Comparison of ENCODE assay signal across 29 cellular contexts in the genomic region with DNA sequence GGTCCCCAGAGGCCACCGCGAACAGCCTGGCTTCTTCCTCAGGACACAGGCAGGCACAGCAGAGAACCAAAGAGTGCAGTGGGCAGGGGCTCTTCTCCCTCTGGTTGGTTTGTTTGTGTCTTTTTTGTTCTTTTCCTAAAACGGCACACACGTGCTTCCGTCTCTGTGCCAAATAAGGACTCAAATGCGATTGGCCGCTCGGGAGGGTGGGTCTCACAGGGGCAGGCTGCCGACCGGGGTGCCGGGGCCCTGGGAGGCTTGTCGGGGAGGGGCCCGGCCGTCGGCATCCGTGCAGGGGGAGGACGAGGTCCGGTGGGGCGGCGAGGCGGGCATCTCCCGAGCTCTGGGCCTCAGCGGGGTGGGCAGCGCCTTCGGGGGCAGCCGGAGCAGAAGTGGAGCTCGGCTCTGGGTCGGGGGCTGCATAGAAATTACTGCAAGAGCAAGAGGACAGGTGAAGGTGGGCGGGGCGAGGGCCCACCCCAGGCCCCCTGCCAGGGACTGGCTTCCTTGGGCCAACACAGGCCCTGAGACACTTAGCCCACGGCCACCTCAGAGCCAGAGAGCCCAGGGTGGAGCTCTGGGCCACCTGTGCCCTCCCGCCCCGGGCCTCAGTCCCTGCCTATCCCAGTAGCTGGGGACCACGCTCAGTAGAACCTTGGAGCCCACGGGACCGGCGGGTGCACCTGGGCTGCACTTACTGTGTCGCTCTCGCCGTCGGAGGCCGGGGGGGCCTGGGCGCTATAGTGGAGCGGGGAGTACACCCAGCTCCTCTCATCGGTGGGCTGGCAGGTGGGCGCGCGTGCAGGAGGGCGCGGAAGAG. TPM values are rescaled to one million over a fixed set of nuclear protein-coding genes. Genes with fewer than 3 reads are reported as not detected.
A peak's percentile ranks its signal among the peaks of the same experiment; 100 is the strongest.
DNase-seq lines count a peak whose midpoint lies in the region; ATAC-seq, FAIRE-seq and TF ChIP-seq lines count a peak whose summit lies in the region.
"Had no signal": no experiment of that assay in that cellular context is flagged by ENCODE, and none has a peak within 500 bp of the region (broad histone marks: within the 10 kb centered on the region; RNA-seq: fewer than 3 reads in every experiment).

No MANE protein-coding gene starts in this region.

- no peak for DNase-seq in activated naive CD4-positive, alpha-beta T cell treated with anti-CD3 and anti-CD28 coated beads, Interleukin-2, amount 50 U/mL, for 72 hours (ENCODE audit: low spot score in 2 of 2)
- no peak for DNase-seq in activated naive CD4-positive, alpha-beta T cell treated with Interleukin-2 at 50 U/mL for 16 hours
- DNase-seq in frontal cortex (ENCODE audit: low spot score in 2 of 2) (peak; percentile 58 to 71), ovary (peak; percentile 84 to 90 (median 88)), GM12891 (ENCODE audit: insufficient read length, low spot score) (no peak), HepG2 (ENCODE audit: low spot score) (no peak)
- DNase-seq: activated gamma-delta T cell; activated T-cell treated with anti-CD3 and anti-CD28 coated beads, Interleukin-2, amount 50 U/mL, for 24 hours; body of pancreas; COR-L47; heart left ventricle; Kasumi-1; lower lobe of right lung; natural killer cell; NCI-H1417; NCI-H2081 treated with DMSO at 0.1 percent for 48 hours; NCI-H345; NCI-H69; SHP77; small intestine; T-helper 2 cell; trophoblast cell had no signal

- H3K4me2 ChIP-seq in HepG2 (ENCODE audit: low read depth, low read length): no peak overlapping the region

- FAIRE-seq in frontal cortex (lab: Jason Lieb, UNC) (no peak), GM12891 (lab: Jason Lieb, UNC) (no peak), HepG2 (lab: Jason Lieb, UNC) (no peak)
- FAIRE-seq: GM12878, small intestine had no signal

- H3K9me3 Mint-ChIP-seq in activated naive CD4-positive, alpha-beta T cell treated with anti-CD3 and anti-CD28 coated beads, Interleukin-2, amount 50 U/mL, for 72 hours: no peaks in the 10 kb centered on the region
- H3K9me3 Mint-ChIP-seq: activated T-cell treated with anti-CD3 and anti-CD28 coated beads, Interleukin-2, amount 50 U/mL, for 24 hours; natural killer cell had no signal

- H3K27ac ChIP-seq in ovary (peak overlapping the region; percentile 85 to 96), HepG2 (ENCODE audit: extremely low read length, insufficient read depth, low read length) (no peak overlapping the region)
- H3K27ac ChIP-seq: 22Rv1, body of pancreas, C4-2B, heart left ventricle, lower lobe of right lung had no signal

- TF ChIP-seq EP300 in ovary (IDR thresholded peaks at IDR 0.05): no peak
- no peak for TF ChIP-seq EP300 in HepG2 (IDR thresholded peaks at IDR 0.05; ENCODE audit: low read depth in 2 of 2, low read length in 2 of 2)
- no peak for TF ChIP-seq EP300 in HepG2 (CRISPR knock-in tag; IDR thresholded peaks at IDR 0.05; ENCODE audit: borderline replicate concordance)

- H3K4me1 ChIP-seq in ovary (ENCODE audit: insufficient read depth) (peaks cover 19% of the 10 kb centered on the region), HepG2 (ENCODE audit: insufficient read depth, low read length) (no peaks in the 10 kb centered on the region)
- H3K4me1 ChIP-seq: body of pancreas, HAP-1, heart left ventricle, lower lobe of right lung had no signal

- no peak overlapping the region for H2AFZ ChIP-seq in HepG2 (ENCODE audit: low read length)

- peak; percentile 35 for TF ChIP-seq POLR2A in ovary (IDR thresholded peaks at IDR 0.05)
- TF ChIP-seq POLR2A in GM12891 (IDR thresholded peaks at IDR 0.05; ENCODE audit: low read depth, low read length): no peak
- TF ChIP-seq POLR2A in HepG2 (IDR thresholded peaks at IDR 0.05; ENCODE audit: insufficient read depth in 1 of 2, low read depth in 2 of 2, low read length in 2 of 2): no peak

- H3K27ac Mint-ChIP-seq in activated naive CD4-positive, alpha-beta T cell treated with anti-CD3 and anti-CD28 coated beads, Interleukin-2, amount 50 U/mL, for 72 hours: peak overlapping the region; percentile 27 to 36
- H3K27ac Mint-ChIP-seq: activated T-cell treated with anti-CD3 and anti-CD28 coated beads, Interleukin-2, amount 50 U/mL, for 24 hours had no signal

- H3K36me3 Mint-ChIP-seq in activated naive CD4-positive, alpha-beta T cell treated with anti-CD3 and anti-CD28 coated beads, Interleukin-2, amount 50 U/mL, for 72 hours: no peaks in the 10 kb centered on the region
- H3K36me3 Mint-ChIP-seq: natural killer cell had no signal

- CTCF ChIA-PET in HepG2 (lab: Yijun Ruan, JAX; ENCODE audit: low intra/inter-chr PET ratio, low total read pairs): no interaction called here

- H4K20me1 ChIP-seq in HepG2 (ENCODE audit: insufficient read depth, low read length): no peaks in the 10 kb centered on the region

- H3K79me2 ChIP-seq in HepG2 (ENCODE audit: insufficient read depth, low read length): no peaks in the 10 kb centered on the region

- intact Hi-C loops in ovary (cut with DNase I) (no loop called here), HepG2 (cut with micrococcal nuclease; ENCODE audit: unreplicated experiment) (no loop called here)

- no peaks in the 10 kb centered on the region for H3K36me3 ChIP-seq in ovary
- H3K36me3 ChIP-seq in HepG2 (replicated peaks in 1 of 2; ENCODE audit: control insufficient read depth in 1 of 2, insufficient read depth in 2 of 2, low read length in 2 of 2): 0 out of 5 replicates have a peak, but pooled peaks cover 0 to 4% of the 10 kb centered on the region in 2 experiments
- H3K36me3 ChIP-seq: HAP-1 had no signal

- H3K9me3 ChIP-seq in ovary (no peaks in the 10 kb centered on the region), HepG2 (ENCODE audit: low read length) (no peaks in the 10 kb centered on the region)
- H3K9me3 ChIP-seq: body of pancreas, HAP-1, heart left ventricle, lower lobe of right lung had no signal

- TF ChIP-seq RAD21 in HepG2 (CRISPR knock-in tag; IDR thresholded peaks at IDR 0.05): no peak

- TF ChIP-seq CTCF in ovary (IDR thresholded peaks at IDR 0.05): peak in 1 of 3 donors; percentile 15
- TF ChIP-seq CTCF in HepG2 (CRISPR knock-in tag; IDR thresholded peaks at IDR 0.05): no peak

- 48 to 69% (median 53%) methylated on average over 47 to 50 of the region's 50 CpGs for WGBS in ovary, 3 donors
- WGBS in HepG2 (ENCODE audit: low lambda C conversion rate): 96% methylated on average over 45 of the region's 50 CpGs

- no TSS peak for BruUV-seq in HepG2 (replicated peaks; lab: Mats Ljungman, UMichigan)

- no peak overlapping the region for H3K4me3 ChIP-seq in ovary
- no peak overlapping the region for H3K4me3 ChIP-seq in HepG2 (replicated peaks in 1 of 3; ENCODE audit: insufficient read depth in 1 of 3, low read depth in 2 of 3, low read length in 3 of 3)
- H3K4me3 ChIP-seq: body of pancreas, GM12878, HAP-1, heart left ventricle, lower lobe of right lung had no signal

- no peak overlapping the region for H3K9ac ChIP-seq in HepG2 (ENCODE audit: insufficient read depth, low read depth, low read length)

- no peak for ATAC-seq in activated naive CD4-positive, alpha-beta T cell treated with anti-CD3 and anti-CD28 coated beads, Interleukin-2, amount 50 U/mL, for 72 hours
- ATAC-seq in HG03159 (IDR thresholded peaks at IDR 0.05; ENCODE audit: unreplicated experiment) (no peak), HepG2 (no peak), HG02981 (IDR thresholded peaks at IDR 0.05; ENCODE audit: unreplicated experiment) (no peak)
- ATAC-seq: body of pancreas, GM12878, lower lobe of right lung, natural killer cell, Panc1 had no signal

- in situ Hi-C loops in HepG2 (cut with HindIII; ENCODE audit: extremely low pct_ligation_motif_present, low pct_unique_long_range_greater_than_20kb): no loop called here

- POLR2A ChIA-PET in HepG2 (lab: Yijun Ruan, JAX): no interaction called here

- H3K27me3 ChIP-seq in ovary: no peaks in the 10 kb centered on the region
- no peaks in the 10 kb centered on the region for H3K27me3 ChIP-seq in HepG2 (ENCODE audit: control insufficient read depth in 1 of 2, insufficient read depth in 2 of 2, low read length in 2 of 2)
- H3K27me3 ChIP-seq: body of pancreas, heart left ventricle had no signal

RNA-seq across cellular contexts. Expression of gene CACTIN, which starts 6.4 kb away (rescaled TPM):
- 10 to 100 TPM; 26.0 to 34.2 TPM for total RNA-seq in activated naive CD4-positive, alpha-beta T cell treated with anti-CD3 and anti-CD28 coated beads, Interleukin-2, amount 50 U/mL, for 72 hours
- total RNA-seq in frontal cortex (21.6 TPM), ovary (10 to 100 TPM; 19.2 to 39.1 (median 34.3) TPM), HepG2 (2016; rRNA removed; fragmentation: Illumina TruSeq; extraction: Trizol) (11.1 and 16.6 TPM in 2 replicates)
- polyA plus RNA-seq in ovary (10 to 100 TPM in 1 of 2 donors, 1 to 10 TPM in 1; 2.7 to 28.8 TPM), HepG2 (2011; rRNA removed) (10.0 and 11.5 TPM in 2 replicates)
- 14.1 TPM for polyA plus RNA-seq in GM12891 (2012; ENCODE audit: low read depth, missing spikeins)
- 2.8 and 3.1 TPM in 2 replicates for total RNA-seq in HepG2 (2016; cell fraction: cytosol; rRNA removed; fragmentation: Illumina TruSeq; extraction: Trizol; ENCODE audit: low read depth)
- total RNA-seq in HepG2 (2016; cell fraction: insoluble cytoplasmic fraction; rRNA removed; fragmentation: Illumina TruSeq; extraction: Trizol): 11.2 and 17.9 TPM in 2 replicates
- total RNA-seq in HepG2 (2016; cell fraction: membrane; rRNA removed; fragmentation: Illumina TruSeq; extraction: Trizol): 4.7 and 5.6 TPM in 2 replicates
- 9.0 and 11.6 TPM in 2 replicates for total RNA-seq in HepG2 (2016; cell fraction: nucleus; rRNA removed; fragmentation: Illumina TruSeq; extraction: Trizol)
- 6.6 and 11.2 TPM in 2 replicates for polyA plus RNA-seq in HepG2 (2011; cell fraction: cytosol; rRNA removed)
- polyA plus RNA-seq in HepG2 (2011; cell fraction: nucleus; rRNA removed): 31.8 and 41.5 TPM in 2 replicates
- polyA plus RNA-seq in HepG2 (2012): 5.7 and 5.8 TPM in 2 replicates
- polyA plus RNA-seq in HepG2 (2016; cell fraction: cytosol; fragmentation: Illumina TruSeq; extraction: Trizol; ENCODE audit: low read depth): 1.7 and 1.8 TPM in 2 replicates
- 10.2 and 13.0 TPM in 2 replicates for polyA plus RNA-seq in HepG2 (2016; cell fraction: insoluble cytoplasmic fraction; fragmentation: Illumina TruSeq; extraction: Trizol; ENCODE audit: low read depth)
- polyA plus RNA-seq in HepG2 (2016; cell fraction: membrane; fragmentation: Illumina TruSeq; extraction: Trizol; ENCODE audit: low read depth): 3.7 and 4.0 TPM in 2 replicates
- polyA plus RNA-seq in HepG2 (2016; cell fraction: nucleus; fragmentation: Illumina TruSeq; extraction: Trizol; ENCODE audit: insufficient read depth, low read depth): 28.6 and 30.2 TPM in 2 replicates
- 9.7 and 19.5 TPM in 2 replicates for polyA minus RNA-seq in HepG2 (2011; rRNA and poly(A)+ RNA removed; ENCODE audit: low replicate concordance)
- polyA minus RNA-seq in HepG2 (2011; cell fraction: cytosol; rRNA and poly(A)+ RNA removed): 5.0 and 5.2 TPM in 2 replicates
- 5.3 and 5.7 TPM in 2 replicates for polyA minus RNA-seq in HepG2 (2011; cell fraction: nucleus; rRNA and poly(A)+ RNA removed)

RNA-seq across cellular contexts. Expression of gene TBXA2R, which starts 26.3 kb away (rescaled TPM):
- total RNA-seq in activated naive CD4-positive, alpha-beta T cell treated with anti-CD3 and anti-CD28 coated beads, Interleukin-2, amount 50 U/mL, for 72 hours: 1 to 10 TPM; 1.3 to 1.8 TPM
- total RNA-seq in frontal cortex (0.41 TPM), ovary (1 to 10 TPM; 1.1 to 3.7 (median 1.8) TPM), HepG2 (2016; rRNA removed; fragmentation: Illumina TruSeq; extraction: Trizol) (not detected in 2 replicates)
- polyA plus RNA-seq in ovary (1 to 10 TPM; 1.3 to 1.5 TPM), HepG2 (2011; rRNA removed) (0.05 and 0.09 TPM in 2 replicates)
- 0.09 TPM for polyA plus RNA-seq in GM12891 (2012; ENCODE audit: low read depth, missing spikeins)
- total RNA-seq in HepG2 (2016; cell fraction: cytosol; rRNA removed; fragmentation: Illumina TruSeq; extraction: Trizol; ENCODE audit: low read depth): not detected in 2 replicates
- total RNA-seq in HepG2 (2016; cell fraction: insoluble cytoplasmic fraction; rRNA removed; fragmentation: Illumina TruSeq; extraction: Trizol): not detected in 2 replicates
- total RNA-seq in HepG2 (2016; cell fraction: membrane; rRNA removed; fragmentation: Illumina TruSeq; extraction: Trizol): not detected in 2 replicates
- not detected in 2 replicates for total RNA-seq in HepG2 (2016; cell fraction: nucleus; rRNA removed; fragmentation: Illumina TruSeq; extraction: Trizol)
- 0.04 TPM in 2 replicates for polyA plus RNA-seq in HepG2 (2011; cell fraction: cytosol; rRNA removed)
- 0.11 TPM in 1 of 2 replicates, not detected in the other for polyA plus RNA-seq in HepG2 (2011; cell fraction: nucleus; rRNA removed)
- polyA plus RNA-seq in HepG2 (2012): not detected in 2 replicates
- not detected in 2 replicates for polyA plus RNA-seq in HepG2 (2016; cell fraction: cytosol; fragmentation: Illumina TruSeq; extraction: Trizol; ENCODE audit: low read depth)
- polyA plus RNA-seq in HepG2 (2016; cell fraction: insoluble cytoplasmic fraction; fragmentation: Illumina TruSeq; extraction: Trizol; ENCODE audit: low read depth): not detected in 2 replicates
- not detected in 2 replicates for polyA plus RNA-seq in HepG2 (2016; cell fraction: membrane; fragmentation: Illumina TruSeq; extraction: Trizol; ENCODE audit: low read depth)
- polyA plus RNA-seq in HepG2 (2016; cell fraction: nucleus; fragmentation: Illumina TruSeq; extraction: Trizol; ENCODE audit: insufficient read depth, low read depth): not detected in 2 replicates
- 0.20 and 1.3 TPM in 2 replicates for polyA minus RNA-seq in HepG2 (2011; rRNA and poly(A)+ RNA removed; ENCODE audit: low replicate concordance)
- not detected in 2 replicates for polyA minus RNA-seq in HepG2 (2011; cell fraction: cytosol; rRNA and poly(A)+ RNA removed)
- not detected in 2 replicates for polyA minus RNA-seq in HepG2 (2011; cell fraction: nucleus; rRNA and poly(A)+ RNA removed)
- total RNA-seq: GM12878 had no signal

RNA-seq across cellular contexts. Expression of gene GIPC3, which starts 47.7 kb away (rescaled TPM):
- total RNA-seq in activated naive CD4-positive, alpha-beta T cell treated with anti-CD3 and anti-CD28 coated beads, Interleukin-2, amount 50 U/mL, for 72 hours: 1 to 10 TPM in 1 of 2 donors, under 1 TPM in 1; 0.59 to 1.2 TPM
- total RNA-seq in frontal cortex: under 0.01 TPM
- total RNA-seq in ovary: under 1 TPM; 0.11 to 0.66 (median 0.35) TPM
- polyA plus RNA-seq in ovary: 1 to 10 TPM in 1 of 2 donors, under 1 TPM in 1; 0.52 to 3.3 TPM
- 0.06 TPM for polyA plus RNA-seq in GM12891 (2012; ENCODE audit: low read depth, missing spikeins)
- total RNA-seq in HepG2 (2016; rRNA removed; fragmentation: Illumina TruSeq; extraction: Trizol): not detected in 2 replicates
- total RNA-seq in HepG2 (2016; cell fraction: cytosol; rRNA removed; fragmentation: Illumina TruSeq; extraction: Trizol; ENCODE audit: low read depth): not detected in 2 replicates
- not detected in 2 replicates for total RNA-seq in HepG2 (2016; cell fraction: insoluble cytoplasmic fraction; rRNA removed; fragmentation: Illumina TruSeq; extraction: Trizol)
- total RNA-seq in HepG2 (2016; cell fraction: membrane; rRNA removed; fragmentation: Illumina TruSeq; extraction: Trizol): not detected in 2 replicates
- total RNA-seq in HepG2 (2016; cell fraction: nucleus; rRNA removed; fragmentation: Illumina TruSeq; extraction: Trizol): not detected in 2 replicates
- 0.05 and 0.08 TPM in 2 replicates for polyA plus RNA-seq in HepG2 (2011; rRNA removed)
- polyA plus RNA-seq in HepG2 (2011; cell fraction: cytosol; rRNA removed): 0.01 and 0.03 TPM in 2 replicates
- polyA plus RNA-seq in HepG2 (2011; cell fraction: nucleus; rRNA removed): 0.14 and 0.17 TPM in 2 replicates
- polyA plus RNA-seq in HepG2 (2012): 0.04 TPM in 1 of 2 replicates, not detected in the other
- not detected in 2 replicates for polyA plus RNA-seq in HepG2 (2016; cell fraction: cytosol; fragmentation: Illumina TruSeq; extraction: Trizol; ENCODE audit: low read depth)
- not detected in 2 replicates for polyA plus RNA-seq in HepG2 (2016; cell fraction: insoluble cytoplasmic fraction; fragmentation: Illumina TruSeq; extraction: Trizol; ENCODE audit: low read depth)
- polyA plus RNA-seq in HepG2 (2016; cell fraction: membrane; fragmentation: Illumina TruSeq; extraction: Trizol; ENCODE audit: low read depth): not detected in 2 replicates
- polyA plus RNA-seq in HepG2 (2016; cell fraction: nucleus; fragmentation: Illumina TruSeq; extraction: Trizol; ENCODE audit: insufficient read depth, low read depth): not detected in 2 replicates
- 0.02 and 5.9 TPM in 2 replicates for polyA minus RNA-seq in HepG2 (2011; rRNA and poly(A)+ RNA removed; ENCODE audit: low replicate concordance)
- polyA minus RNA-seq in HepG2 (2011; cell fraction: cytosol; rRNA and poly(A)+ RNA removed): not detected in 2 replicates
- polyA minus RNA-seq in HepG2 (2011; cell fraction: nucleus; rRNA and poly(A)+ RNA removed): not detected in 2 replicates
- total RNA-seq: GM12878 had no signal
- polyA plus RNA-seq: GM12878 had no signal

Comparison
In these comparisons a context has a peak if more than half of its experiments do, and no peak if none do; other contexts are left out.
1. DNase-seq: peak in frontal cortex (2 of 2) and ovary (5 of 5); none in activated naive CD4-positive, alpha-beta T cell treated with anti-CD3 and anti-CD28 coated beads, Interleukin-2, amount 50 U/mL, for 72 hours (0 of 2), activated naive CD4-positive, alpha-beta T cell treated with Interleukin-2 at 50 U/mL for 16 hours (single experiment), GM12891 (single experiment) and HepG2 (single experiment).